Comparison of ENCODE assay signal across 26 cellular contexts in the genomic region with DNA sequence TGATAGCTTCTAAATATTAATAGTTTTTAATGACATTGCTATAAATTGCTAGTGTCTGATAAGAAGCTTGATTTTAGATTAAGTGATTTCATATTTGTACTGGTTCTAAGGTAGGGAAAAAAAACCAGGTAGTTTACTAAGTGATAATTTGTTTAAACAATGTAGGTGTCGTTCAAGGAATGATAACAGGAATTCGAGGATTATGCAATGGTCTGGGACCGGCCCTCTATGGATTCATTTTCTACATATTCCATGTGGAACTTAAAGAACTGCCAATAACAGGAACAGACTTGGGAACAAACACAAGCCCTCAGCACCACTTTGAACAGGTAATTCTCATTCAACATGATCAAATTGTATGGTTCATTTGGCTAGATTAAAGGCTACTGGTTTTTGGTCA.
"Had no signal": no experiment of that assay in that cellular context is flagged by ENCODE, and none has a peak within 500 bp of the region (broad histone marks: within the 10 kb centered on the region; RNA-seq: fewer than 3 reads in every experiment).

No MANE protein-coding gene starts in this region.

- H3K4me1 Mint-ChIP-seq: mesothelial cell of epicardium; naive B cell; stimulated activated effector memory CD8-positive, alpha-beta T cell treated with anti-CD3 and anti-CD28 coated beads, Interleukin-12 subunit alpha, Interleukin-12 subunit beta, amount 100 ng/mL, for 72 hours had no signal

- H3K27me3 Mint-ChIP-seq: naive B cell; natural killer cell treated with Interleukin-12 subunit alpha and Interleukin-12 subunit beta and Interleukin-15 and Interleukin-18, amount 100 ng/mL, for 72 hours had no signal

- H3K27ac ChIP-seq: neural progenitor cell, upper lobe of left lung had no signal

- DNase-seq: dorsolateral prefrontal cortex; effector CD4-positive, alpha-beta T cell; gastrocnemius medialis; head of caudate nucleus; kidney; mesenchymal stem cell; mucosa of descending colon; naive B cell; stimulated activated CD4-positive, alpha-beta T cell treated with anti-CD3 and anti-CD28 coated beads, Interleukin-12 subunit alpha, Interleukin-12 subunit beta, amount 100 ng/mL, for 4 hours; stimulated activated CD4-positive, alpha-beta T cell treated with anti-CD3 and anti-CD28 coated beads, Interleukin-2, amount 100 ng/mL, for 24 hours; stimulated activated CD4-positive, alpha-beta T cell treated with anti-CD3 and anti-CD28 coated beads, Interleukin-4, amount 100 ng/mL, for 24 hours; stimulated activated naive CD4-positive, alpha-beta T cell treated with Interleukin-2 at 50 U/mL for 16 hours; stomach; testis; tibial artery; upper lobe of left lung had no signal

- H3K4me1 ChIP-seq: gastrocnemius medialis, neural progenitor cell, prostate gland, right atrium auricular region, testis, upper lobe of left lung had no signal

- ATAC-seq: gastrocnemius medialis; left lobe of liver; mucosa of descending colon; natural killer cell treated with Interleukin-12 subunit alpha and Interleukin-12 subunit beta and Interleukin-15 and Interleukin-18, amount 100 ng/mL, for 72 hours; sciatic nerve; stimulated activated effector memory CD8-positive, alpha-beta T cell treated with anti-CD3 and anti-CD28 coated beads, Interleukin-12 subunit alpha, Interleukin-12 subunit beta, amount 100 ng/mL, for 72 hours had no signal

- H3K27me3 ChIP-seq: dorsolateral prefrontal cortex, gastrocnemius medialis, neural progenitor cell, right atrium auricular region, stomach, testis, tibial artery, upper lobe of left lung had no signal

- H3K9me3 ChIP-seq: gastrocnemius medialis, mucosa of descending colon, prostate gland, right atrium auricular region, stomach, testis, tibial artery, upper lobe of left lung had no signal

- H3K4me3 ChIP-seq: dorsolateral prefrontal cortex, gastrocnemius medialis, lung, mucosa of descending colon, neural progenitor cell, prostate gland, right atrium auricular region, smooth muscle cell, stomach, testis, tibial artery, upper lobe of left lung had no signal

- H3K27ac Mint-ChIP-seq: mesothelial cell of epicardium; natural killer cell treated with Interleukin-12 subunit alpha and Interleukin-12 subunit beta and Interleukin-15 and Interleukin-18, amount 100 ng/mL, for 72 hours; neural progenitor cell had no signal

- H3K4me3 Mint-ChIP-seq: mesothelial cell of epicardium; naive B cell; natural killer cell treated with Interleukin-12 subunit alpha and Interleukin-12 subunit beta and Interleukin-15 and Interleukin-18, amount 100 ng/mL, for 72 hours; neural progenitor cell; stimulated activated effector memory CD8-positive, alpha-beta T cell treated with anti-CD3 and anti-CD28 coated beads, Interleukin-12 subunit alpha, Interleukin-12 subunit beta, amount 100 ng/mL, for 72 hours had no signal

- H3K9me3 Mint-ChIP-seq: mesothelial cell of epicardium; naive B cell; natural killer cell treated with Interleukin-12 subunit alpha and Interleukin-12 subunit beta and Interleukin-15 and Interleukin-18, amount 100 ng/mL, for 72 hours; neural progenitor cell; stimulated activated effector memory CD8-positive, alpha-beta T cell treated with anti-CD3 and anti-CD28 coated beads, Interleukin-12 subunit alpha, Interleukin-12 subunit beta, amount 100 ng/mL, for 72 hours had no signal
